39 cellular contexts compared by ENCODE assay signal in genomic region chr1:26089125-26089524, GRCh38. TPM values are rescaled to one million over a fixed set of nuclear protein-coding genes. Genes with fewer than 3 reads are reported as not detected.
"Had no signal": no experiment of that assay in that cellular context is flagged by ENCODE, and none has a peak within 500 bp of the region (broad histone marks: within the 10 kb centered on the region; RNA-seq: fewer than 3 reads in every experiment).

No MANE protein-coding gene starts in this region.

- ATAC-seq: activated CD4-positive, alpha-beta T cell treated with anti-CD3 and anti-CD28 coated beads for 36 hours; activated CD4-positive, CD25-positive, alpha-beta regulatory T cell treated with anti-CD3 and anti-CD28 coated beads, Interleukin-2, amount 50 U/mL, for 24 hours; activated CD8-positive, alpha-beta T cell treated with anti-CD3 and anti-CD28 coated beads for 36 hours; activated naive CD4-positive, alpha-beta T cell treated with anti-CD3 and anti-CD28 coated beads, Interleukin-2, amount 50 U/mL, for 72 hours; activated T-cell treated with anti-CD3 and anti-CD28 coated beads, Interleukin-2, amount 50 U/mL, for 4 hours; activated T-cell treated with anti-CD3 and anti-CD28 coated beads, Interleukin-2, amount 50 U/mL, for 72 hours; activated T-helper 17 cell treated with anti-CD3 and anti-CD28 coated beads, Interleukin-2, amount 50 U/mL, for 72 hours; body of pancreas had no signal

- H3K9me3 ChIP-seq: adrenal gland, body of pancreas, breast epithelium had no signal

- H3K27me3 ChIP-seq: body of pancreas had no signal

- H3K9me3 Mint-ChIP-seq: activated B cell treated with CpG ODN at 0.5 μM for 24 hours; activated CD4-positive, alpha-beta memory T cell treated with anti-CD3 and anti-CD28 coated beads for 36 hours; activated CD4-positive, alpha-beta T cell treated with anti-CD3 and anti-CD28 coated beads, Interleukin-2, amount 10 ng/mL, durations not matched to agents 7 days and 5 days; activated CD8-positive, alpha-beta T cell treated with anti-CD3 and anti-CD28 coated beads for 36 hours; activated naive CD4-positive, alpha-beta T cell treated with anti-CD3 and anti-CD28 coated beads for 36 hours; activated naive CD4-positive, alpha-beta T cell treated with anti-CD3 and anti-CD28 coated beads, Interleukin-2, amount 50 U/mL, for 72 hours; activated naive CD8-positive, alpha-beta T cell treated with anti-CD3 and anti-CD28 coated beads for 36 hours; activated T-cell treated with anti-CD3 and anti-CD28 coated beads, Interleukin-2, amount 50 U/mL, for 4 hours; activated T-cell treated with anti-CD3 and anti-CD28 coated beads, Interleukin-2, amount 50 U/mL, for 72 hours; activated T-helper 1 cell treated with anti-CD3 and anti-CD28 coated beads, Interleukin-12 subunit alpha, Interleukin-12 subunit beta, Interleukin-2, Interleukin-4 antibody, amounts not matched to agents 30 ng/mL and 10 ng/mL and 1 ng/mL, durations not matched to agents 14 hours and 24 hours and 36 hours; activated T-helper 17 cell treated with anti-CD3 and anti-CD28 coated beads, Interleukin-2, amount 50 U/mL, for 72 hours; T-helper 1 cell treated with Interleukin-12 subunit alpha and Interleukin-12 subunit beta and Interleukin-4 antibody, amounts not matched to agents 30 μg/mL and 1 μg/mL, for 36 hours; T-helper 2 cell treated with Interferon-gamma antibody and Interleukin-4, amounts not matched to agents 5 μg/mL and 100 μg/mL, for 36 hours had no signal

- H3K4me3 ChIP-seq: adrenal gland, body of pancreas, breast epithelium had no signal

- H3K4me1 Mint-ChIP-seq: activated B cell treated with CpG ODN at 0.5 μM for 24 hours; activated CD4-positive, alpha-beta T cell treated with anti-CD3 and anti-CD28 coated beads for 36 hours; activated CD4-positive, alpha-beta T cell treated with anti-CD3 and anti-CD28 coated beads, Interleukin-2, amount 10 ng/mL, durations not matched to agents 7 days and 5 days; activated naive CD8-positive, alpha-beta T cell treated with anti-CD3 and anti-CD28 coated beads for 36 hours; activated T-helper 17 cell treated with anti-CD3 and anti-CD28 coated beads, Interleukin-2, amount 50 U/mL, for 72 hours had no signal

- H3K27ac ChIP-seq: adrenal gland, body of pancreas, brain microvascular endothelial cell, breast epithelium, VCaP had no signal

- H3K4me3 Mint-ChIP-seq: activated B cell treated with CpG ODN at 0.5 μM for 24 hours; activated CD4-positive, alpha-beta memory T cell treated with anti-CD3 and anti-CD28 coated beads for 36 hours; activated CD4-positive, alpha-beta T cell treated with anti-CD3 and anti-CD28 coated beads for 36 hours; activated CD4-positive, alpha-beta T cell treated with anti-CD3 and anti-CD28 coated beads, Interleukin-2, amount 10 ng/mL, durations not matched to agents 7 days and 5 days; activated CD8-positive, alpha-beta T cell treated with anti-CD3 and anti-CD28 coated beads for 36 hours; activated naive CD4-positive, alpha-beta T cell treated with anti-CD3 and anti-CD28 coated beads for 36 hours; activated naive CD8-positive, alpha-beta T cell treated with anti-CD3 and anti-CD28 coated beads for 36 hours; activated T-cell treated with anti-CD3 and anti-CD28 coated beads, Interleukin-2, amount 50 U/mL, for 4 hours; activated T-cell treated with anti-CD3 and anti-CD28 coated beads, Interleukin-2, amount 50 U/mL, for 72 hours; activated T-helper 1 cell treated with anti-CD3 and anti-CD28 coated beads, Interleukin-12 subunit alpha, Interleukin-12 subunit beta, Interleukin-2, Interleukin-4 antibody, amounts not matched to agents 30 ng/mL and 10 ng/mL and 1 ng/mL, durations not matched to agents 14 hours and 24 hours and 36 hours; activated T-helper 17 cell treated with anti-CD3 and anti-CD28 coated beads, Interleukin-2, amount 50 U/mL, for 72 hours; T-helper 1 cell treated with Interleukin-12 subunit alpha and Interleukin-12 subunit beta and Interleukin-4 antibody, amounts not matched to agents 30 μg/mL and 1 μg/mL, for 36 hours; T-helper 2 cell treated with Interferon-gamma antibody and Interleukin-4, amounts not matched to agents 5 μg/mL and 100 μg/mL, for 36 hours had no signal

- DNase-seq: activated B cell treated with CpG ODN at 0.5 μM for 24 hours; activated CD4-positive, alpha-beta memory T cell treated with anti-CD3 and anti-CD28 coated beads for 36 hours; activated CD4-positive, alpha-beta T cell treated with anti-CD3 and anti-CD28 coated beads for 1 hour; activated CD4-positive, alpha-beta T cell treated with anti-CD3 and anti-CD28 coated beads for 36 hours; activated CD4-positive, alpha-beta T cell treated with anti-CD3 and anti-CD28 coated beads for 48 hours; activated CD4-positive, alpha-beta T cell treated with anti-CD3 and anti-CD28 coated beads, Interleukin-2, amount 10 ng/mL, durations not matched to agents 7 days and 5 days; activated CD8-positive, alpha-beta memory T cell treated with anti-CD3 and anti-CD28 coated beads, Interleukin-2, amount 50 U/mL, for 4 hours; activated CD8-positive, alpha-beta T cell treated with anti-CD3 and anti-CD28 coated beads for 36 hours; activated effector memory CD4-positive, alpha-beta T cell treated with anti-CD3 and anti-CD28 coated beads, Interleukin-2, amount 50 U/mL, for 16 hours; activated gamma-delta T cell treated with Interleukin-2 at 50 U/mL for 16 hours; activated naive CD4-positive, alpha-beta T cell; activated naive CD4-positive, alpha-beta T cell treated with anti-CD3 and anti-CD28 coated beads for 36 hours; activated naive CD4-positive, alpha-beta T cell treated with anti-CD3 and anti-CD28 coated beads, Interleukin-2, amount 50 U/mL, for 16 hours; activated naive CD8-positive, alpha-beta T cell treated with anti-CD3 and anti-CD28 coated beads for 36 hours; activated T-cell treated with anti-CD3 and anti-CD28 coated beads for 4 hours; activated T-cell treated with anti-CD3 and anti-CD28 coated beads, Interleukin-2, amount 50 U/mL, for 1 hour; activated T-cell treated with anti-CD3 and anti-CD28 coated beads, Interleukin-2, amount 50 U/mL, for 4 hours; activated T-cell treated with anti-CD3 and anti-CD28 coated beads, Interleukin-2, amount 50 U/mL, for 72 hours; adrenal gland; amniotic stem cell; aorta; body of pancreas; brain microvascular endothelial cell; central memory CD4-positive, alpha-beta T cell; T-helper 1 cell; T-helper 2 cell; T-helper 9 cell had no signal

- FAIRE-seq: astrocyte, TTC549 had no signal

- H3K36me3 Mint-ChIP-seq: activated CD4-positive, alpha-beta memory T cell treated with anti-CD3 and anti-CD28 coated beads for 36 hours; activated naive CD4-positive, alpha-beta T cell treated with anti-CD3 and anti-CD28 coated beads, Interleukin-2, amount 50 U/mL, for 72 hours; activated naive CD8-positive, alpha-beta T cell treated with anti-CD3 and anti-CD28 coated beads for 36 hours had no signal

- H3K4me1 ChIP-seq: breast epithelium had no signal

- H3K27ac Mint-ChIP-seq: activated B cell treated with CpG ODN at 0.5 μM for 24 hours; activated CD4-positive, alpha-beta memory T cell treated with anti-CD3 and anti-CD28 coated beads for 36 hours; activated CD4-positive, alpha-beta T cell treated with anti-CD3 and anti-CD28 coated beads for 36 hours; activated CD4-positive, alpha-beta T cell treated with anti-CD3 and anti-CD28 coated beads, Interleukin-2, amount 10 ng/mL, durations not matched to agents 7 days and 5 days; activated CD8-positive, alpha-beta T cell treated with anti-CD3 and anti-CD28 coated beads for 36 hours; activated naive CD4-positive, alpha-beta T cell treated with anti-CD3 and anti-CD28 coated beads for 36 hours; activated naive CD4-positive, alpha-beta T cell treated with anti-CD3 and anti-CD28 coated beads, Interleukin-2, amount 50 U/mL, for 72 hours; activated naive CD8-positive, alpha-beta T cell treated with anti-CD3 and anti-CD28 coated beads for 36 hours; activated T-cell treated with anti-CD3 and anti-CD28 coated beads, Interleukin-2, amount 50 U/mL, for 72 hours; activated T-helper 1 cell treated with anti-CD3 and anti-CD28 coated beads, Interleukin-12 subunit alpha, Interleukin-12 subunit beta, Interleukin-2, Interleukin-4 antibody, amounts not matched to agents 30 ng/mL and 10 ng/mL and 1 ng/mL, durations not matched to agents 14 hours and 24 hours and 36 hours; activated T-helper 17 cell treated with anti-CD3 and anti-CD28 coated beads, Interleukin-2, amount 50 U/mL, for 72 hours; T-helper 1 cell treated with Interleukin-12 subunit alpha and Interleukin-12 subunit beta and Interleukin-4 antibody, amounts not matched to agents 30 μg/mL and 1 μg/mL, for 36 hours; T-helper 2 cell treated with Interferon-gamma antibody and Interleukin-4, amounts not matched to agents 5 μg/mL and 100 μg/mL, for 36 hours had no signal

- H3K36me3 ChIP-seq: adrenal gland, brain microvascular endothelial cell, breast epithelium had no signal

RNA-seq across cellular contexts. Expression of gene TRIM63, which starts 21.7 kb away (rescaled TPM):
- total RNA-seq: activated B cell treated with CpG ODN at 0.5 μM for 24 hours; activated CD4-positive, alpha-beta T cell treated with anti-CD3 and anti-CD28 coated beads for 36 hours; activated CD8-positive, alpha-beta memory T cell treated with anti-CD3 and anti-CD28 coated beads for 36 hours; activated naive CD8-positive, alpha-beta T cell treated with anti-CD3 and anti-CD28 coated beads for 36 hours; activated T-cell treated with anti-CD3 and anti-CD28 coated beads, Interleukin-2, amount 50 U/mL, for 4 hours; activated T-helper 1 cell treated with anti-CD3 and anti-CD28 coated beads, Interleukin-12 subunit alpha, Interleukin-12 subunit beta, Interleukin-2, Interleukin-4 antibody, amounts not matched to agents 30 ng/mL and 10 ng/mL and 1 ng/mL, durations not matched to agents 14 hours and 24 hours and 36 hours; activated T-helper 17 cell treated with anti-CD3 and anti-CD28 coated beads, Interleukin-2, amount 50 U/mL, for 72 hours; astrocyte; body of pancreas; cerebellum had no signal

RNA-seq across cellular contexts. Expression of gene SLC30A2, which starts 43.2 kb away (rescaled TPM):
- total RNA-seq: activated B cell treated with CpG ODN at 0.5 μM for 24 hours; activated CD4-positive, alpha-beta memory T cell treated with anti-CD3 and anti-CD28 coated beads for 36 hours; activated CD4-positive, alpha-beta T cell treated with anti-CD3 and anti-CD28 coated beads for 36 hours; activated CD4-positive, alpha-beta T cell treated with anti-CD3 and anti-CD28 coated beads, Interleukin-2, amount 10 ng/mL, durations not matched to agents 7 days and 5 days; activated CD8-positive, alpha-beta memory T cell treated with anti-CD3 and anti-CD28 coated beads for 36 hours; activated CD8-positive, alpha-beta T cell treated with anti-CD3 and anti-CD28 coated beads for 36 hours; activated naive CD4-positive, alpha-beta T cell treated with anti-CD3 and anti-CD28 coated beads for 36 hours; activated naive CD4-positive, alpha-beta T cell treated with anti-CD3 and anti-CD28 coated beads, Interleukin-2, amount 50 U/mL, for 72 hours; activated naive CD8-positive, alpha-beta T cell treated with anti-CD3 and anti-CD28 coated beads for 36 hours; activated T-cell treated with anti-CD3 and anti-CD28 coated beads, Interleukin-2, amount 50 U/mL, for 4 hours; activated T-cell treated with anti-CD3 and anti-CD28 coated beads, Interleukin-2, amount 50 U/mL, for 72 hours; activated T-helper 1 cell treated with anti-CD3 and anti-CD28 coated beads, Interleukin-12 subunit alpha, Interleukin-12 subunit beta, Interleukin-2, Interleukin-4 antibody, amounts not matched to agents 30 ng/mL and 10 ng/mL and 1 ng/mL, durations not matched to agents 14 hours and 24 hours and 36 hours; activated T-helper 17 cell treated with anti-CD3 and anti-CD28 coated beads, Interleukin-2, amount 50 U/mL, for 72 hours; aorta; astrocyte; cerebellum had no signal
